Comparison of ENCODE assay signal across 20 cellular contexts in genomic region chr2:145049475-145049874, GRCh38.
"Had no signal": no experiment of that assay in that cellular context is flagged by ENCODE, and none has a peak within 500 bp of the region (broad histone marks: within the 10 kb centered on the region; RNA-seq: fewer than 3 reads in every experiment).

No MANE protein-coding gene starts in this region.

- H3K36me3 Mint-ChIP-seq: natural killer cell; stimulated activated naive B cell treated with anti-CD40 and anti-IgM and Interleukin-4, amounts not matched to agents 10 μg/mL and 1 μg/mL and 100 μg/mL, for 72 hours had no signal

- H3K4me1 ChIP-seq: gastrocnemius medialis, lower lobe of right lung, psoas muscle, spleen, suprapubic skin, transverse colon, upper lobe of right lung, vagina had no signal

- H3K4me1 Mint-ChIP-seq: natural killer cell; stimulated activated naive B cell treated with anti-CD40 and anti-IgM and Interleukin-4, amounts not matched to agents 10 μg/mL and 1 μg/mL and 100 μg/mL, for 72 hours had no signal

- H3K27ac Mint-ChIP-seq: effector memory CD8-positive, alpha-beta T cell; natural killer cell; stimulated activated naive B cell treated with anti-CD40 and anti-IgM and Interleukin-4, amounts not matched to agents 10 μg/mL and 1 μg/mL and 100 μg/mL, for 72 hours; stimulated activated naive CD8-positive, alpha-beta T cell treated with anti-CD3 and anti-CD28 coated beads, Interleukin-15, Interleukin-2, amounts not matched to agents 100 ng/mL and 50 ng/mL, for 24 hours had no signal

- DNase-seq: cortex of kidney; effector memory CD8-positive, alpha-beta T cell; foreskin fibroblast; gastrocnemius medialis; head of caudate nucleus; left ventricle myocardium superior; lower lobe of right lung; natural killer cell; ovary; posterior cingulate gyrus; psoas muscle; right cardiac atrium; spleen; stimulated activated naive B cell treated with anti-CD40 and anti-IgM and Interleukin-4, amounts not matched to agents 10 μg/mL and 1 μg/mL and 100 μg/mL, for 72 hours; transverse colon; upper lobe of right lung had no signal

- H3K27me3 ChIP-seq: gastrocnemius medialis, ovary, spleen, suprapubic skin, transverse colon, upper lobe of right lung, vagina had no signal

- H3K27me3 Mint-ChIP-seq: effector memory CD8-positive, alpha-beta T cell; stimulated activated naive B cell treated with anti-CD40 and anti-IgM and Interleukin-4, amounts not matched to agents 10 μg/mL and 1 μg/mL and 100 μg/mL, for 72 hours; stimulated activated naive CD8-positive, alpha-beta T cell treated with anti-CD3 and anti-CD28 coated beads, Interleukin-15, Interleukin-2, amounts not matched to agents 100 ng/mL and 50 ng/mL, for 24 hours had no signal

- H3K9me3 Mint-ChIP-seq: effector memory CD8-positive, alpha-beta T cell; natural killer cell; stimulated activated naive B cell treated with anti-CD40 and anti-IgM and Interleukin-4, amounts not matched to agents 10 μg/mL and 1 μg/mL and 100 μg/mL, for 72 hours; stimulated activated naive CD8-positive, alpha-beta T cell treated with anti-CD3 and anti-CD28 coated beads, Interleukin-15, Interleukin-2, amounts not matched to agents 100 ng/mL and 50 ng/mL, for 24 hours had no signal

- H3K36me3 ChIP-seq: gastrocnemius medialis, lower lobe of right lung, ovary, spleen, suprapubic skin, transverse colon, upper lobe of right lung, vagina had no signal

- H3K9me3 ChIP-seq: gastrocnemius medialis, lower lobe of right lung, ovary, psoas muscle, spleen, suprapubic skin, transverse colon, upper lobe of right lung, vagina had no signal

- H3K4me3 ChIP-seq: gastrocnemius medialis, lower lobe of right lung, ovary, psoas muscle, skin epidermis, spleen, suprapubic skin, transverse colon, upper lobe of right lung, vagina had no signal

- H3K27ac ChIP-seq: gastrocnemius medialis, lower lobe of right lung, ovary, psoas muscle, skin epidermis, spleen, suprapubic skin, transverse colon, upper lobe of right lung, vagina had no signal

- H3K4me3 Mint-ChIP-seq: effector memory CD8-positive, alpha-beta T cell; natural killer cell; stimulated activated naive B cell treated with anti-CD40 and anti-IgM and Interleukin-4, amounts not matched to agents 10 μg/mL and 1 μg/mL and 100 μg/mL, for 72 hours; stimulated activated naive CD8-positive, alpha-beta T cell treated with anti-CD3 and anti-CD28 coated beads, Interleukin-15, Interleukin-2, amounts not matched to agents 100 ng/mL and 50 ng/mL, for 24 hours had no signal
